ENCODE assay signal across 1 cellular context in genomic region chr5:140966293-140967225, GRCh38.
A peak's percentile ranks its signal among the peaks of the same experiment; 100 is the strongest.
TF ChIP-seq lines count a peak whose summit lies in the region.

Gene PCDHAC2 (plus strand): TSS chr5:140966476. CDS start chr5:140966767, 291 bp downstream.

TF ChIP-seq in H1, 55 proteins besides CTCF, POLR2A, EP300 and RAD21 (continued from another document):
- no peak for TF ChIP-seq ATF2 (IDR thresholded peaks at IDR 0.05; ENCODE audit: low read length)
- TF ChIP-seq RFX5 (IDR thresholded peaks at IDR 0.05; ENCODE audit: borderline replicate concordance, low read depth, low read length), result no peak
- TF ChIP-seq TAF1 (IDR thresholded peaks at IDR 0.05; ENCODE audit: low read depth, low read length), result peak; percentile 23; the same call in 1 of the 2 replicates
- no peak for TF ChIP-seq BRCA1 (IDR thresholded peaks at IDR 0.05; ENCODE audit: low read depth, low read length)
- no peak for TF ChIP-seq HDAC6 (IDR thresholded peaks at IDR 0.05; ENCODE audit: low read depth, low read length)
- TF ChIP-seq SIX5 (IDR thresholded peaks at IDR 0.05; ENCODE audit: low read depth, low read length), result no peak
- TF ChIP-seq KDM5A (IDR thresholded peaks at IDR 0.05; ENCODE audit: low read length), result no peak
- TF ChIP-seq CHD7 (IDR thresholded peaks at IDR 0.05; ENCODE audit: insufficient replicate concordance, low read length), result no peak
- no peak for TF ChIP-seq BCL11A (IDR thresholded peaks at IDR 0.05; ENCODE audit: low read depth in 2 of 2, low read length in 2 of 2)
- TF ChIP-seq YY1 (IDR thresholded peaks at IDR 0.05; ENCODE audit: low read depth, low read length), result no peak
- no peak for TF ChIP-seq SRF (IDR thresholded peaks at IDR 0.05; ENCODE audit: low read depth, low read length)
- 0 out of 4 replicates have a peak, but pooled peaks of 1 of the 2 experiments have one; percentile 39 for TF ChIP-seq SIN3A (conservative IDR thresholded peaks at IDR 0.05 in 1 of 2, IDR thresholded peaks at IDR 0.05 in 1 of 2; ENCODE audit: low read depth in 1 of 2, low read length in 2 of 2)
- TF ChIP-seq SUZ12 (IDR thresholded peaks at IDR 0.05; ENCODE audit: low read length), result peak; percentile 28
- no peak for TF ChIP-seq RXRA (IDR thresholded peaks at IDR 0.05; ENCODE audit: insufficient read depth, low read depth, low read length)
- no peak for TF ChIP-seq POU5F1 (IDR thresholded peaks at IDR 0.05; ENCODE audit: low read depth, low read length)
- no peak for TF ChIP-seq FOSL1 (IDR thresholded peaks at IDR 0.05; ENCODE audit: insufficient read depth, low read depth, low read length)
- peak; percentile 16; the same call in 1 of the 2 replicates for TF ChIP-seq EGR1 (IDR thresholded peaks at IDR 0.05; ENCODE audit: borderline replicate concordance, low read depth, low read length)
- no peak for TF ChIP-seq SP4 (IDR thresholded peaks at IDR 0.05; ENCODE audit: low read length)
- TF ChIP-seq TBP (IDR thresholded peaks at IDR 0.05; ENCODE audit: low read depth, low read length), result peak; percentile 73; the same call in 1 of the 2 replicates
- no peak for TF ChIP-seq CBX8 (IDR thresholded peaks at IDR 0.05; ENCODE audit: borderline replicate concordance, low read depth, low read length)
- TF ChIP-seq SP1 (IDR thresholded peaks at IDR 0.05; ENCODE audit: low read depth, low read length), result no peak
- peak; percentile 49; the same call in 1 of the 2 replicates for TF ChIP-seq PHF8 (conservative IDR thresholded peaks at IDR 0.05; ENCODE audit: low read depth, low read length)
- TF ChIP-seq SP2 (IDR thresholded peaks at IDR 0.05; ENCODE audit: low read length), result no peak
- TF ChIP-seq MAFK (IDR thresholded peaks at IDR 0.05; ENCODE audit: low read depth, low read length), result no peak
- no peak for TF ChIP-seq ATF3 (IDR thresholded peaks at IDR 0.05; ENCODE audit: insufficient read depth, low read depth, low read length)
- TF ChIP-seq NANOG (IDR thresholded peaks at IDR 0.05; ENCODE audit: insufficient read depth, low read depth, low read length, poor library complexity, severe bottlenecking), result no peak
- no peak for TF ChIP-seq CREB1 (IDR thresholded peaks at IDR 0.05)
- peak; percentile 91 for TF ChIP-seq KDM4A (IDR thresholded peaks at IDR 0.05; ENCODE audit: low read depth, low read length, severe bottlenecking)
- TF ChIP-seq CHD2 (IDR thresholded peaks at IDR 0.05; ENCODE audit: low read length), result no peak
- TF ChIP-seq ASH2L (IDR thresholded peaks at IDR 0.05; ENCODE audit: low read length), result peak; percentile 85
- peak; percentile 92 for TF ChIP-seq CTBP2 (IDR thresholded peaks at IDR 0.05; ENCODE audit: borderline replicate concordance, insufficient read depth, insufficient read length, low read length)
- TF ChIP-seq RNF2 (IDR thresholded peaks at IDR 0.05; ENCODE audit: borderline replicate concordance, low read depth, low read length, missing control alignments, poor library complexity, severe bottlenecking), result peak; percentile 19
- no peak for TF ChIP-seq USF2 (IDR thresholded peaks at IDR 0.05; ENCODE audit: low read length)
- no peak for TF ChIP-seq BACH1 (IDR thresholded peaks at IDR 0.05; ENCODE audit: low read length)
- no peak for TF ChIP-seq JUN (IDR thresholded peaks at IDR 0.05; ENCODE audit: low read depth, low read length)
- TF ChIP-seq GTF2F1 (IDR thresholded peaks at IDR 0.05; ENCODE audit: borderline replicate concordance, low read depth, low read length), result no peak
- no peak; the same call in 1 of the 2 replicates for TF ChIP-seq POLR2AphosphoS5 (IDR thresholded peaks at IDR 0.05; ENCODE audit: low read depth, low read length)
- TF ChIP-seq ZNF274 (IDR thresholded peaks at IDR 0.05; ENCODE audit: borderline replicate concordance, extremely low read depth, low read length), result no peak
- no peak for TF ChIP-seq JUND (IDR thresholded peaks at IDR 0.05; ENCODE audit: low read length)
- TF ChIP-seq KDM1A (IDR thresholded peaks at IDR 0.05; ENCODE audit: borderline replicate concordance, low read length), result 0 out of 2 replicates have a peak, but pooled peaks have one; percentile 14
- TF ChIP-seq E2F6 (IDR thresholded peaks at IDR 0.05), result peak; percentile 42
TF ChIP-seq in H1: peak in this region for 16.
